In the genomic region with DNA sequence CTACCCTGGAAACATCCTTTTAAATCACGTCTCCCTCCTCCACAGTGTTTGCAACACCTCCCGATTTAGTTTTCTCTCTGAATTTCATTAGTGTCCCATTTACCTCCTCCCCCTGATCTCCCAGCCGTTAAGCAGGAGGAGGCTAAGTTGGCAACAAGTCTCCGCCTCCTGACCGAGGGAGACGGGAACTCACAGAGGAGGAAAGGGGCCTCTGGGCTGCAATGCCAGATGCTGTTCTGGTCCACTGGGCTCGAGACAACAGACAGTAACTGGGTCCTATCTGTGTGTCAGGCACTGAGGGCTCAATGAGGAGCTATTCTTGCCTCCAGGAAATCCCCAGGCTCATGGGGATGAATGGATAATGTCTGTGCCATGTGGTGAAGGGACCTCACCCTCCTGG, we compare ENCODE assay signal across 21 cellular contexts.
A peak's percentile ranks its signal among the peaks of the same experiment; 100 is the strongest.
DNase-seq lines count a peak whose midpoint lies in the region; ATAC-seq and TF ChIP-seq lines count a peak whose summit lies in the region.
"Had no signal": no experiment of that assay in that cellular context is flagged by ENCODE, and none has a peak within 500 bp of the region (broad histone marks: within the 10 kb centered on the region; RNA-seq: fewer than 3 reads in every experiment).

No MANE protein-coding gene starts in this region.

- H3K4me1 ChIP-seq in endodermal cell (ENCODE audit: control insufficient read depth, insufficient read depth, low read length), result no peaks in the 10 kb centered on the region
- H3K4me1 ChIP-seq: ascending aorta, parathyroid adenoma, uterus had no signal

- peaks cover 53% of the 10 kb centered on the region for H3K36me3 Mint-ChIP-seq in endodermal cell (ENCODE audit: low read depth)
- peaks cover 36% of the 10 kb centered on the region for H3K36me3 Mint-ChIP-seq in nephron (ENCODE audit: low read depth)

- peak; percentile 82 for DNase-seq in Caki2 (ENCODE audit: low read depth)
- peak; percentile 82 for DNase-seq in endodermal cell
- no peak for DNase-seq in activated naive CD4-positive, alpha-beta T cell treated with anti-CD3 and anti-CD28 coated beads, Interleukin-2, amount 50 U/mL, for 16 hours
- DNase-seq in UCSD-AML1 (lab: John Stamatoyannopoulos, UW; ENCODE audit: unreplicated experiment), result no peak
- DNase-seq in H7, result no peak
- DNase-seq: ACHN; activated CD4-positive, CD25-positive, alpha-beta regulatory T cell treated with anti-CD3 and anti-CD28 coated beads, Interleukin-2, amount 50 U/mL, for 72 hours; erythroblast; mucosa of descending colon; MV-4-11; NCI-H2081 treated with DMSO at 0.1 percent for 48 hours; stimulated activated CD4-positive, alpha-beta T cell treated with anti-CD3 and anti-CD28 coated beads, Interleukin-12 subunit alpha, Interleukin-12 subunit beta, amount 100 ng/mL, for 4 hours; uterus had no signal

- peaks cover 19% of the 10 kb centered on the region for H3K4me1 Mint-ChIP-seq in endodermal cell
- peaks cover 13% of the 10 kb centered on the region for H3K4me1 Mint-ChIP-seq in nephron

- 53 to 56% methylated on average over 6 to 7 of the region's 7 CpGs for WGBS in endodermal cell (ENCODE audit: insufficient coverage in 1 of 2, insufficient read length in 1 of 2), 2 experiments

- in situ Hi-C loops in Caki2 (cut with HindIII; ENCODE audit: low pct_unique_long_range_greater_than_20kb, low sequenced_read_pairs), result no loop called here

- ATAC-seq in HG02884 (IDR thresholded peaks at IDR 0.05; ENCODE audit: unreplicated experiment) (peak; percentile 37), GM19351 (IDR thresholded peaks at IDR 0.05; ENCODE audit: unreplicated experiment) (no peak)
- ATAC-seq: mucosa of descending colon had no signal

- TF ChIP-seq CTCF in endodermal cell (conservative IDR thresholded peaks at IDR 0.05) (no peak), nephron (IDR thresholded peaks at IDR 0.05; ENCODE audit: unreplicated experiment in 3 of 3) (no peak)

- H3K4me3 Mint-ChIP-seq in endodermal cell (no peak overlapping the region), nephron (no peak overlapping the region)
- H3K4me3 Mint-ChIP-seq: stimulated activated naive CD8-positive, alpha-beta T cell treated with anti-CD3 and anti-CD28 coated beads, Interleukin-15, Interleukin-2, amounts not matched to agents 100 ng/mL and 50 ng/mL, for 24 hours had no signal

- H3K9me3 ChIP-seq in endodermal cell (ENCODE audit: control insufficient read depth, low read length), result peaks cover 7% of the 10 kb centered on the region
- H3K9me3 ChIP-seq: ascending aorta, mucosa of descending colon, uterus had no signal

- H3K27ac ChIP-seq in endodermal cell (ENCODE audit: low read depth, low read length), result no peak overlapping the region
- H3K27ac ChIP-seq: ascending aorta, coronary artery, parathyroid adenoma, RWPE1, uterus had no signal

- H3K9ac ChIP-seq in endodermal cell (ENCODE audit: extremely low read depth, low read length, poor library complexity, severe bottlenecking), result no peak overlapping the region
- H3K9ac ChIP-seq: parathyroid adenoma had no signal

- H3K36me3 ChIP-seq in endodermal cell (ENCODE audit: control insufficient read depth, insufficient read depth, low read length) (peaks cover 8% of the 10 kb centered on the region), H7 (replicated peaks; ENCODE audit: control insufficient read depth, insufficient read depth, low read length) (no peaks in the 10 kb centered on the region)
- H3K36me3 ChIP-seq: ascending aorta, uterus had no signal

- H3K27me3 Mint-ChIP-seq in endodermal cell (ENCODE audit: insufficient read depth) (no peaks in the 10 kb centered on the region), nephron (ENCODE audit: low read depth) (no peaks in the 10 kb centered on the region)
- H3K27me3 Mint-ChIP-seq: stimulated activated naive CD8-positive, alpha-beta T cell treated with anti-CD3 and anti-CD28 coated beads, Interleukin-15, Interleukin-2, amounts not matched to agents 100 ng/mL and 50 ng/mL, for 24 hours had no signal

- H3K9me3 Mint-ChIP-seq in endodermal cell (no peaks in the 10 kb centered on the region), nephron (no peaks in the 10 kb centered on the region)
- H3K9me3 Mint-ChIP-seq: stimulated activated naive CD8-positive, alpha-beta T cell treated with anti-CD3 and anti-CD28 coated beads, Interleukin-15, Interleukin-2, amounts not matched to agents 100 ng/mL and 50 ng/mL, for 24 hours had no signal

- H3K27ac Mint-ChIP-seq in endodermal cell (peak overlapping the region; percentile 57), nephron (peak overlapping the region; percentile 30 to 83 (median 68))
- H3K27ac Mint-ChIP-seq: stimulated activated naive CD8-positive, alpha-beta T cell treated with anti-CD3 and anti-CD28 coated beads, Interleukin-15, Interleukin-2, amounts not matched to agents 100 ng/mL and 50 ng/mL, for 24 hours had no signal

- H3K4me3 ChIP-seq in endodermal cell (ENCODE audit: low read length) (no peak overlapping the region), H7 (ENCODE audit: insufficient read depth, low read depth, low read length) (no peak overlapping the region)
- H3K4me3 ChIP-seq: ascending aorta, coronary artery, mucosa of descending colon, uterus had no signal

- H3K27me3 ChIP-seq in endodermal cell (ENCODE audit: control insufficient read depth, insufficient read depth, low read length, poor library complexity, severe bottlenecking) (no peaks in the 10 kb centered on the region), H7 (ENCODE audit: control insufficient read depth, insufficient read depth, low read length) (no peaks in the 10 kb centered on the region)
- H3K27me3 ChIP-seq: ascending aorta, uterus had no signal

Comparison
In these comparisons a context has a peak if more than half of its experiments do, and no peak if none do; other contexts are left out.
1. DNase-seq: peak in Caki2 (single experiment) and endodermal cell (single experiment); none in activated naive CD4-positive, alpha-beta T cell treated with anti-CD3 and anti-CD28 coated beads, Interleukin-2, amount 50 U/mL, for 16 hours (single experiment), UCSD-AML1 (single experiment) and H7 (single experiment).